In the genomic region with DNA sequence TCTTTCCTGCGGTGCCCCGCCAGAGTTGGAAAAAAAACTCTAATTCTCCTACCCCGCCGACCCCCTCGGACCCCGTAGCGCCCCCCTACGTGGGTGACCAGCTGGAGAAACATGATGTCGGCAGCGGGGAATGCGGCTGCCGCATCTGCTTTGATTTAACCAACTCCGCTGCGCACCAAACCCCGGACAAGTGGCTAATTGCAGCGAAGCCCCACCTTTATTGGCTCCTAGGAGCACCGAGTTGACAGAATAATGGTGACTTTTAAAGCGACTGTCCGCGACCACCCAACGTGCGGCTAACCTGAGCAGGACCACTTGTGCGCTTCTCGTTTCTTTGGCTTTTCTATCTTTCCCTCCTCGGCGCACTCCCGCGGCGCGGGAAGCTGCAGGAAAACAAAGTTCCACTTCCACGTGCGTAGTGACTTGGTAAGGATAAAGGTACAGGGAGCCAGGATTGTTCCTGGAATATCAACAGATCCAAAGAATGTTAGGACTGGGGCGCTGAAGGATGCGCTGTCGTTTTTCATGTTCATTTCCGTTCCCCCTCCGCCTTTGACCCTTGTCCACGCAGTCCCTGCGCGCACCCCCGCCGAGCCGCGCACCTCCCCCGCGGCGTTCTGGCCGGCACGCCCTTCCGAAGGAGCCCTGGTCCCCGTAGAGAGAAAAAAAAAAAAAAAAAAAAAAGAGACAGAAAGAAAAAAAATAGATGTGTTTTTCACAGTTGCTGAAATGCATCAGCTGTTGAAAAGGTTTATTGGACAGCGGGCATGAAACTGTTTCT, we compare ENCODE assay signal across 8 cellular contexts. TPM values are rescaled to one million over a fixed set of nuclear protein-coding genes. Genes with fewer than 3 reads are reported as not detected.
DNase-seq lines count a peak whose midpoint lies in the region; ATAC-seq, FAIRE-seq and TF ChIP-seq lines count a peak whose summit lies in the region.

No MANE protein-coding gene starts in this region.

- no peak overlapping the region for H2BK5ac ChIP-seq in H1 (ENCODE audit: low read depth, low read length)

- H2BK20ac ChIP-seq in H1 (ENCODE audit: low read length), result no peak overlapping the region

- H4K91ac ChIP-seq in H1 (replicated peaks; ENCODE audit: insufficient read length, low read length), result no peak overlapping the region

- no peak overlapping the region for H3K23ac ChIP-seq in H1 (ENCODE audit: insufficient read length)

- H2AFZ ChIP-seq in H1 (ENCODE audit: low read length), result peak overlapping the region; percentile 85
- no peak overlapping the region for H2AFZ ChIP-seq in neural cell (ENCODE audit: low read depth, low read length)

- TF ChIP-seq RAD21 in H1 (IDR thresholded peaks at IDR 0.05 in 1 of 2, conservative IDR thresholded peaks at IDR 0.05 in 1 of 2; ENCODE audit: low read depth in 2 of 2, low read length in 2 of 2), result no peak
- TF ChIP-seq RAD21 in neural cell (conservative IDR thresholded peaks at IDR 0.05), result no peak

- H3K9me3 ChIP-seq in H1 (ENCODE audit: insufficient read depth in 2 of 2, low read depth in 1 of 2, low read length in 1 of 2), result no peaks in the 10 kb centered on the region
- H3K9me3 ChIP-seq in neural cell (ENCODE audit: low read length), result peaks cover 3% of the 10 kb centered on the region

- H4K20me1 ChIP-seq in H1 (replicated peaks in 1 of 2; ENCODE audit: control insufficient read depth in 1 of 2, insufficient read depth in 2 of 2, low read length in 2 of 2) (no peaks in the 10 kb centered on the region), neural cell (ENCODE audit: insufficient read depth) (no peaks in the 10 kb centered on the region)

- no peak overlapping the region for H3K4ac ChIP-seq in H1 (replicated peaks; ENCODE audit: insufficient read length, low read depth, low read length)

- DNase-seq in GM03348 (ENCODE audit: low spot score) (peak; percentile 60), NCI-H748 (lab: John Stamatoyannopoulos, UW; ENCODE audit: unreplicated experiment) (peak; percentile 70), H1 (ENCODE audit: low read depth in 1 of 2, low spot score in 2 of 2) (peak in 1 of 2 experiments; percentile 60), NCI-H1436 (lab: John Stamatoyannopoulos, UW) (no peak), SIG-M5 (lab: John Stamatoyannopoulos, UW) (no peak)

- H3K9me2 ChIP-seq in neural cell (ENCODE audit: insufficient read depth, low read length), result no peaks in the 10 kb centered on the region

- peaks cover 0 to 5% (median under 1%) of the 10 kb centered on the region in 4 experiments; a peak in 2 of 7 replicates for H3K4me1 ChIP-seq in H1 (replicated peaks in 1 of 4; ENCODE audit: control insufficient read depth in 3 of 4, insufficient read depth in 4 of 4, low read length in 3 of 4)

- no peak overlapping the region for H2BK12ac ChIP-seq in H1 (ENCODE audit: low read depth, low read length)

- no peak overlapping the region for H3K56ac ChIP-seq in H1 (replicated peaks; ENCODE audit: insufficient read length, low read depth, low read length)

- H2BK15ac ChIP-seq in H1 (ENCODE audit: low read length), result no peak overlapping the region

- no peak for FAIRE-seq in H1 (lab: Jason Lieb, UNC)

- TF ChIP-seq POLR2A in H1 (IDR thresholded peaks at IDR 0.05; ENCODE audit: control extremely low read depth in 1 of 2, low read depth in 2 of 2, low read length in 2 of 2), result no peak

- H3K23me2 ChIP-seq in H1 (ENCODE audit: low read depth, low read length), result peaks cover 16% of the 10 kb centered on the region

- H3K79me1 ChIP-seq in H1 (ENCODE audit: low read depth, low read length), result no peaks in the 10 kb centered on the region

- POLR2A ChIA-PET in H1 (lab: Charles Lee; ENCODE audit: partially characterized antibody), result interaction anchor here (1.0 to 1.3 kb wide), 2 partner anchors 66 to 108 kb away, joined by 3 to 7 read pairs; a partner anchor contains a TSS

- H3K27me3 ChIP-seq in H1 (replicated peaks in 1 of 4; ENCODE audit: control insufficient read depth in 3 of 4, extremely low read depth in 1 of 4, insufficient read depth in 3 of 4, low read length in 3 of 4), result peaks cover 1 to 38% (median 19%) of the 10 kb centered on the region in 4 experiments; a peak in 6 of 7 replicates
- peaks cover 70% of the 10 kb centered on the region for H3K27me3 ChIP-seq in neural cell (ENCODE audit: insufficient read depth, low read depth, low read length)

- H3K4me2 ChIP-seq in H1 (ENCODE audit: insufficient read depth in 1 of 2, low read depth in 2 of 2, low read length in 2 of 2) (peak overlapping the region; percentile 87 to 97), neural cell (ENCODE audit: low read length) (peak overlapping the region; percentile 69)

- no peak overlapping the region for H3K18ac ChIP-seq in H1 (ENCODE audit: extremely low read depth, low read length)

- no peak overlapping the region for H3K14ac ChIP-seq in H1 (ENCODE audit: insufficient read length)

- peak overlapping the region in 1 of 4 experiments; percentile 24; a peak in 2 of 7 replicates for H3K9ac ChIP-seq in H1 (replicated peaks in 1 of 4; ENCODE audit: extremely low read depth in 1 of 4, low read depth in 3 of 4, low read length in 3 of 4)
- no peak overlapping the region for H3K9ac ChIP-seq in neural cell (ENCODE audit: low read length)

- WGBS in H1 (ENCODE audit: extremely low coverage in 1 of 2, insufficient coverage in 1 of 2, insufficient read length in 1 of 2, insufficient replicate concordance in 2 of 2, low coverage in 1 of 2, low lambda C conversion rate in 2 of 2, missing lambda C conversion rate in 1 of 2), 2 experiments, result 3% methylated on average over 51 of the region's 52 CpGs; no CpG with 5 or more reads in 1 of the 2 experiments

- peak; percentile 24 for ATAC-seq in GM21619 (IDR thresholded peaks at IDR 0.05; ENCODE audit: unreplicated experiment)
- no peak for ATAC-seq in activated CD4-positive, CD25-positive, alpha-beta regulatory T cell treated with anti-CD3 and anti-CD28 coated beads, Interleukin-2, amount 50 U/mL, for 24 hours

- TF ChIP-seq EP300 in H1 (IDR thresholded peaks at IDR 0.05; ENCODE audit: borderline replicate concordance in 1 of 2, low read depth in 2 of 2, low read length in 2 of 2) (no peak), neural cell (conservative IDR thresholded peaks at IDR 0.05; ENCODE audit: poor library complexity, severe bottlenecking) (no peak)

- no peak for TF ChIP-seq CTCF in H1 (IDR thresholded peaks at IDR 0.05; ENCODE audit: control extremely low read depth in 1 of 3, insufficient read depth in 1 of 3, low read depth in 1 of 3, low read length in 3 of 3)
- no peak for TF ChIP-seq CTCF in neural cell (IDR thresholded peaks at IDR 0.05; ENCODE audit: poor library complexity, severe bottlenecking)

- no peak overlapping the region; the same call in 1 of the 2 replicates for H4K8ac ChIP-seq in H1 (ENCODE audit: extremely low read depth, insufficient read depth, low read length)

- no peak overlapping the region for H4K5ac ChIP-seq in H1 (ENCODE audit: insufficient read length, low read depth, low read length)

- no peak overlapping the region for H2BK120ac ChIP-seq in H1 (replicated peaks; ENCODE audit: low read depth, low read length)

- H3K36me3 ChIP-seq in H1 (ENCODE audit: control insufficient read depth in 2 of 4, insufficient read depth in 4 of 4, low read length in 3 of 4) (no peaks in the 10 kb centered on the region), neural cell (ENCODE audit: insufficient read depth, low read length) (no peaks in the 10 kb centered on the region)

- peak overlapping the region; percentile 55 to 76 (median 68); a peak in 7 of 8 replicates for H3K4me3 ChIP-seq in H1 (ENCODE audit: extremely low read depth in 1 of 4, insufficient read depth in 2 of 4, low read depth in 3 of 4, low read length in 4 of 4)
- H3K4me3 ChIP-seq in neural cell (ENCODE audit: low read length), result peak overlapping the region; percentile 65

- CTCF ChIA-PET in H1 (lab: Charles Lee; ENCODE audit: partially characterized antibody), result interaction anchor here (0.6 to 2.2 kb wide), 11 partner anchors 8 to 664 kb away, joined by 3 to 9 read pairs (median 4); no protein-coding TSS in a partner anchor

- H3K27ac ChIP-seq in H1 (ENCODE audit: low read depth, low read length) (no peak overlapping the region), neural cell (ENCODE audit: low read length) (no peak overlapping the region)

- H3K79me2 ChIP-seq in H1 (ENCODE audit: control insufficient read depth in 1 of 2, insufficient read depth in 2 of 2, low read length in 2 of 2) (no peaks in the 10 kb centered on the region), neural cell (replicated peaks; ENCODE audit: insufficient read depth, low read length) (no peaks in the 10 kb centered on the region)

- H2AK5ac ChIP-seq in H1 (ENCODE audit: low read depth, low read length), result no peak overlapping the region

- H3F3A ChIP-seq in neural cell (ENCODE audit: insufficient read depth, low read length, poor library complexity, severe bottlenecking), result no peaks in the 10 kb centered on the region

TF ChIP-seq in H1, 55 proteins besides CTCF, POLR2A, EP300 and RAD21 (continues in another document):
- TF ChIP-seq CEBPB (IDR thresholded peaks at IDR 0.05; ENCODE audit: low read depth, low read length) (no peak), NRF1 (IDR thresholded peaks at IDR 0.05; ENCODE audit: low read depth, low read length) (no peak), SAP30 (IDR thresholded peaks at IDR 0.05; ENCODE audit: insufficient read depth, insufficient replicate concordance, low read length) (peak; percentile 52), BACH1 (IDR thresholded peaks at IDR 0.05; ENCODE audit: low read length) (peak; percentile 14; the same call in 1 of the 2 replicates), ASH2L (IDR thresholded peaks at IDR 0.05; ENCODE audit: low read length) (peak; percentile 6)

TF ChIP-seq in neural cell, 6 proteins besides CTCF, POLR2A, EP300 and RAD21 (continues in another document):
- TF ChIP-seq TAF1 (IDR thresholded peaks at IDR 0.05; ENCODE audit: low read depth) (no peak), POLR2AphosphoS5 (IDR thresholded peaks at IDR 0.05) (peak; percentile 31), EZH2 (IDR thresholded peaks at IDR 0.05; ENCODE audit: borderline replicate concordance, insufficient read depth, low read length, poor library complexity, severe bottlenecking) (peak; percentile 50), MXI1 (conservative IDR thresholded peaks at IDR 0.05; ENCODE audit: poor library complexity, severe bottlenecking) (peak; percentile 67), SMC3 (conservative IDR thresholded peaks at IDR 0.05; ENCODE audit: poor library complexity) (no peak)

RNA-seq across cellular contexts. Expression of a gene that starts 1.4 kb away (rescaled TPM):
- 0.52 and 0.61 TPM in 2 replicates for total RNA-seq in H1 (2021; fragmentation: NEBNext Ultra II Directional; extraction: Animal tissue kit (Norgen Biotek cat#: 25700))
- 0.11 and 0.33 TPM in 2 replicates for polyA plus RNA-seq in H1 (2011; rRNA removed)
- 0.34 TPM for polyA plus RNA-seq in H1 (2011; cell fraction: cytosol; rRNA removed)
- 0.37 TPM for polyA plus RNA-seq in H1 (2011; cell fraction: nucleus; rRNA removed)
- 0.34 to 0.52 TPM (median 0.48 TPM) in 4 replicates for polyA plus RNA-seq in H1 (2012, experiment 1 of 2)
- polyA plus RNA-seq in H1 (2012, experiment 2 of 2), result 0.07 TPM
- polyA plus RNA-seq in H1 (2013, experiment 1 of 2), result 0.26 TPM
- 0.15 TPM for polyA plus RNA-seq in H1 (2013, experiment 2 of 2)
- 0.98 and 1.5 TPM in 2 replicates for polyA minus RNA-seq in H1 (2011; rRNA and poly(A)+ RNA removed)
- polyA minus RNA-seq in H1 (2011; cell fraction: cytosol; rRNA and poly(A)+ RNA removed), result 1.0 TPM
- 1.4 TPM for polyA minus RNA-seq in H1 (2011; cell fraction: nucleus; rRNA and poly(A)+ RNA removed)
- not detected in 2 replicates for polyA plus RNA-seq in neural cell
- polyA minus RNA-seq in neural cell, result not detected in 2 replicates

Comparison
In these comparisons a context has a peak if more than half of its experiments do, and no peak if none do; other contexts are left out.
1. DNase-seq: peak in GM03348 (single experiment) and NCI-H748 (single experiment); none in NCI-H1436 (single experiment) and SIG-M5 (single experiment).